8 cellular contexts compared by ENCODE assay signal in genomic region chr3:9399746-9400145, GRCh38. TPM values are rescaled to one million over a fixed set of nuclear protein-coding genes. Genes with fewer than 3 reads are reported as not detected.
A peak's percentile ranks its signal among the peaks of the same experiment; 100 is the strongest.
DNase-seq lines count a peak whose midpoint lies in the region; ATAC-seq and TF ChIP-seq lines count a peak whose summit lies in the region.

No MANE protein-coding gene starts in this region.

- no peak for TF ChIP-seq CTCF in GM13977 (IDR thresholded peaks at IDR 0.05; ENCODE audit: extremely low read depth, insufficient read depth, missing control alignments)
- TF ChIP-seq CTCF in neural cell (IDR thresholded peaks at IDR 0.05; ENCODE audit: poor library complexity, severe bottlenecking), result no peak

- no peaks in the 10 kb centered on the region for H3K9me3 Mint-ChIP-seq in activated CD8-positive, alpha-beta T cell treated with anti-CD3 and anti-CD28 coated beads, Interleukin-2, amount 10 ng/mL, durations not matched to agents 7 days and 5 days (ENCODE audit: insufficient read depth)

- CTCF ChIA-PET in activated CD8-positive, alpha-beta T cell treated with anti-CD3 and anti-CD28 coated beads, Interleukin-2, amount 10 ng/mL, durations not matched to agents 7 days and 5 days (lab: Charles Lee), result interaction anchor here (0.8 to 1.9 kb wide), 6 partner anchors 18 to 53 kb away, joined by 3 to 11 read pairs (median 3); partner anchors contain the start of gene THUMPD3

- no peaks in the 10 kb centered on the region for H3K9me3 ChIP-seq in neural cell (ENCODE audit: low read length)

- H3F3A ChIP-seq in neural cell (ENCODE audit: insufficient read depth, low read length, poor library complexity, severe bottlenecking), result peaks cover 18% of the 10 kb centered on the region

- TF ChIP-seq RAD21 in neural cell (conservative IDR thresholded peaks at IDR 0.05), result peak; percentile 51

- peak overlapping the region; percentile 98 for H3K4me3 Mint-ChIP-seq in activated CD8-positive, alpha-beta T cell treated with anti-CD3 and anti-CD28 coated beads, Interleukin-2, amount 10 ng/mL, durations not matched to agents 7 days and 5 days

- H3K27me3 Mint-ChIP-seq in activated CD8-positive, alpha-beta T cell treated with anti-CD3 and anti-CD28 coated beads, Interleukin-2, amount 10 ng/mL, durations not matched to agents 7 days and 5 days (ENCODE audit: low read depth), result no peaks in the 10 kb centered on the region

- no peak overlapping the region for H2AFZ ChIP-seq in neural cell (ENCODE audit: low read depth, low read length)

- no peak for ATAC-seq in activated CD8-positive, alpha-beta T cell treated with anti-CD3 and anti-CD28 coated beads, Interleukin-2, amount 10 ng/mL, durations not matched to agents 7 days and 5 days
- no peak for ATAC-seq in HG02840 (IDR thresholded peaks at IDR 0.05; ENCODE audit: low FRiP score, unreplicated experiment)
- no peak for ATAC-seq in GM19395 (IDR thresholded peaks at IDR 0.05; ENCODE audit: unreplicated experiment)

- H3K36me3 ChIP-seq in neural cell (ENCODE audit: insufficient read depth, low read length), result no peaks in the 10 kb centered on the region

- H3K4me1 Mint-ChIP-seq in activated CD8-positive, alpha-beta T cell treated with anti-CD3 and anti-CD28 coated beads, Interleukin-2, amount 10 ng/mL, durations not matched to agents 7 days and 5 days (ENCODE audit: low read depth), result peaks cover 64% of the 10 kb centered on the region

- POLR2A ChIA-PET in activated CD8-positive, alpha-beta T cell treated with anti-CD3 and anti-CD28 coated beads, Interleukin-2, amount 10 ng/mL, durations not matched to agents 7 days and 5 days (lab: Charles Lee), result interaction anchor here (0.8 to 1.5 kb wide), 5 partner anchors 17 to 249 kb away, joined by 3 to 14 read pairs (median 3); partner anchors contain the start of genes MTMR14 and THUMPD3

- DNase-seq in ACHN (peak; percentile 69), GM13977 (ENCODE audit: low spot score) (peak; percentile 20), NCI-H2227 treated with DMSO at 0.1 percent for 48 hours (lab: John Stamatoyannopoulos, UW) (peak; percentile 59), globus pallidus (ENCODE audit: low spot score) (peak; percentile 75)
- DNase-seq in activated CD8-positive, alpha-beta T cell treated with anti-CD3 and anti-CD28 coated beads, Interleukin-2, amount 10 ng/mL, durations not matched to agents 7 days and 5 days, result peak; percentile 28

- H3K27ac Mint-ChIP-seq in activated CD8-positive, alpha-beta T cell treated with anti-CD3 and anti-CD28 coated beads, Interleukin-2, amount 10 ng/mL, durations not matched to agents 7 days and 5 days, result peak overlapping the region; percentile 56

- peaks cover 10% of the 10 kb centered on the region for H4K20me1 ChIP-seq in neural cell (ENCODE audit: insufficient read depth)

- H3K27me3 ChIP-seq in neural cell (ENCODE audit: insufficient read depth, low read depth, low read length), result no peaks in the 10 kb centered on the region

- H3K9me2 ChIP-seq in neural cell (ENCODE audit: insufficient read depth, low read length), result no peaks in the 10 kb centered on the region

- peak overlapping the region; percentile 94 for H3K4me2 ChIP-seq in neural cell (ENCODE audit: low read length)

- H3K4me3 ChIP-seq in neural cell (ENCODE audit: low read length), result peak overlapping the region; percentile 86

- peak overlapping the region; percentile 97 for H3K9ac ChIP-seq in neural cell (ENCODE audit: low read length)

- TF ChIP-seq EP300 in neural cell (conservative IDR thresholded peaks at IDR 0.05; ENCODE audit: poor library complexity, severe bottlenecking), result peak; percentile 47

- in situ Hi-C loops in ACHN (cut with HindIII; ENCODE audit: low pct_ligation_motif_present, low pct_unique_long_range_greater_than_20kb, low sequenced_read_pairs), result no loop called here
- in situ Hi-C loops in GM13977 (cut with MboI; ENCODE audit: low pct_unique_long_range_greater_than_20kb, low sequenced_read_pairs, unreplicated experiment), result no loop called here

- peak overlapping the region; percentile 91 for H3K27ac ChIP-seq in neural cell (ENCODE audit: low read length)

- H3K36me3 Mint-ChIP-seq in activated CD8-positive, alpha-beta T cell treated with anti-CD3 and anti-CD28 coated beads, Interleukin-2, amount 10 ng/mL, durations not matched to agents 7 days and 5 days (ENCODE audit: low read depth), result peaks cover 30% of the 10 kb centered on the region

- H3K79me2 ChIP-seq in neural cell (replicated peaks; ENCODE audit: insufficient read depth, low read length), result peaks cover 85% of the 10 kb centered on the region

TF ChIP-seq in neural cell, 6 proteins besides CTCF, POLR2A, EP300 and RAD21:
- TF ChIP-seq EZH2 (IDR thresholded peaks at IDR 0.05; ENCODE audit: borderline replicate concordance, insufficient read depth, low read length, poor library complexity, severe bottlenecking) (no peak), MXI1 (conservative IDR thresholded peaks at IDR 0.05; ENCODE audit: poor library complexity, severe bottlenecking) (peak; percentile 46), TAF1 (IDR thresholded peaks at IDR 0.05; ENCODE audit: low read depth) (peak; percentile 95), REST (IDR thresholded peaks at IDR 0.05; ENCODE audit: borderline replicate concordance) (peak; percentile 91), SMC3 (conservative IDR thresholded peaks at IDR 0.05; ENCODE audit: poor library complexity) (peak; percentile 41), POLR2AphosphoS5 (IDR thresholded peaks at IDR 0.05) (peak; percentile 88)

RNA-seq across cellular contexts. Expression of gene SETD5, which starts 2.3 kb away (rescaled TPM):
- 100 to 1,000 TPM; 122 to 126 TPM for total RNA-seq in activated CD8-positive, alpha-beta T cell treated with anti-CD3 and anti-CD28 coated beads, Interleukin-2, amount 10 ng/mL, durations not matched to agents 7 days and 5 days
- polyA plus RNA-seq in neural cell, result 33.6 and 38.0 TPM in 2 replicates
- 69.1 and 122 TPM in 2 replicates for polyA minus RNA-seq in neural cell

RNA-seq across cellular contexts. Expression of gene THUMPD3, which starts 36.9 kb away (rescaled TPM):
- total RNA-seq in activated CD8-positive, alpha-beta T cell treated with anti-CD3 and anti-CD28 coated beads, Interleukin-2, amount 10 ng/mL, durations not matched to agents 7 days and 5 days, result 10 to 100 TPM; 45.8 to 55.1 TPM
- 32.6 and 35.0 TPM in 2 replicates for polyA plus RNA-seq in neural cell
- polyA minus RNA-seq in neural cell, result 56.0 and 65.2 TPM in 2 replicates

Comparison
In these comparisons a context has a peak if more than half of its experiments do, and no peak if none do; other contexts are left out.
1. DNase-seq: peak in every context shown above with its lines; median percentile 75 in globus pallidus; 69 in ACHN; 59 in NCI-H2227 treated with DMSO at 0.1 percent for 48 hours; 28 in activated CD8-positive, alpha-beta T cell treated with anti-CD3 and anti-CD28 coated beads, Interleukin-2, amount 10 ng/mL, durations not matched to agents 7 days and 5 days; 20 in GM13977.